Comparison of ENCODE assay signal across 31 cellular contexts in the genomic region with DNA sequence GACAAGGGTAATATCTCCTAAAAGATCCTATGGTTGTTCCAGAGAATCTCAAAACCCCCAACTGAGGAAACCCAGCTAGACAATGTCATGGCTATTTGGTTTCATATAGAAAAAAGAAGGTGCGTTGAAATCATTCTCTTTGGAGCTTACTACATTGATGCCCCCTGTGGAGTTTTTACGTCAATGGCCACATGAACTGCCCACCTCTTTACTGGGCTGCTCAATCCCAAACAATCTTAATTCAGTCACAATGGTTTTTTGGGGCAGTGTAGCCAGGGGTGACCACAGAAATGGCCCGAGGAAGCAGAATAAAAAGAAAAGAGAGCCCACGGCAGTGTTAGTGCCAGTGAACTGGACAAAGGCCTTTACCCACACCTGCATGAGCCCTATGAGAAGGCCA. TPM values are rescaled to one million over a fixed set of nuclear protein-coding genes. Genes with fewer than 3 reads are reported as not detected.
"Had no signal": no experiment of that assay in that cellular context is flagged by ENCODE, and none has a peak within 500 bp of the region (broad histone marks: within the 10 kb centered on the region; RNA-seq: fewer than 3 reads in every experiment).

No MANE protein-coding gene starts in this region.

- ATAC-seq: stimulated activated effector memory CD8-positive, alpha-beta T cell treated with anti-CD3 and anti-CD28 coated beads, Interleukin-12 subunit alpha, Interleukin-12 subunit beta, amount 100 ng/mL, for 72 hours; stimulated activated memory B cell treated with anti-CD40 and anti-IgM and Interleukin-4, amounts not matched to agents 10 μg/mL and 1 μg/mL and 100 μg/mL, for 72 hours; stimulated activated naive B cell treated with anti-CD40 and anti-IgM and Interleukin-4, amounts not matched to agents 10 μg/mL and 1 μg/mL and 100 μg/mL, for 72 hours; stimulated activated naive CD8-positive, alpha-beta T cell treated with anti-CD3 and anti-CD28 coated beads, Interleukin-15, amount 100 ng/mL, for 72 hours; stimulated activated naive CD8-positive, alpha-beta T cell treated with anti-CD3 and anti-CD28 coated beads, Interleukin-15, Interleukin-2, amounts not matched to agents 100 U/mL and 50 U/mL, for 24 hours; upper lobe of right lung had no signal

- DNase-seq: stimulated activated CD4-positive, alpha-beta T cell treated with anti-CD3 and anti-CD28 coated beads, Interleukin-2, amount 100 ng/mL, for 48 hours; stimulated activated CD4-positive, alpha-beta T cell treated with anti-CD3 and anti-CD28 coated beads, Interleukin-4, amount 100 ng/mL, for 1 hour; stimulated activated CD4-positive, alpha-beta T cell treated with anti-CD3 and anti-CD28 coated beads, Interleukin-4, amount 100 ng/mL, for 24 hours; stimulated activated CD4-positive, alpha-beta T cell treated with anti-CD3 and anti-CD28 coated beads, Interleukin-4, amount 100 ng/mL, for 4 hours; stimulated activated CD8-positive, alpha-beta memory T cell treated with anti-CD3 and anti-CD28 coated beads, Interleukin-4, amount 100 ng/mL, for 48 hours; stimulated activated naive B cell treated with anti-CD40 and anti-IgM and Interleukin-4, amounts not matched to agents 10 μg/mL and 1 μg/mL and 100 μg/mL, for 72 hours; stimulated activated naive CD4-positive, alpha-beta T cell; stimulated activated naive CD4-positive, alpha-beta T cell treated with Interleukin-2 at 50 U/mL for 16 hours; stimulated activated naive CD8-positive, alpha-beta T cell treated with anti-CD3 and anti-CD28 coated beads, Interleukin-15, amount 100 ng/mL, for 72 hours; stimulated activated naive CD8-positive, alpha-beta T cell treated with anti-CD3 and anti-CD28 coated beads, Interleukin-15, Interleukin-2, amounts not matched to agents 100 U/mL and 50 U/mL, for 24 hours; stomach; substantia nigra; testis; thyroid gland; tibial artery; transverse colon; trophoblast cell; upper lobe of right lung; uterus had no signal

- H3K4me3 ChIP-seq: stomach, suprapubic skin, testis, thoracic aorta, thyroid gland, tibial artery, tibial nerve, transverse colon, upper lobe of left lung, upper lobe of right lung, uterus, vagina had no signal

- H3K27me3 ChIP-seq: suprapubic skin, testis, thyroid gland, tibial nerve, transverse colon, upper lobe of left lung, upper lobe of right lung, uterus, vagina had no signal

- FAIRE-seq: urothelium cell line had no signal

- H3K4me1 ChIP-seq: suprapubic skin, testis, thyroid gland, tibial artery, upper lobe of right lung, uterus, vagina had no signal

- H3K9me3 ChIP-seq: stomach, suprapubic skin, testis, thoracic aorta, thyroid gland, tibial artery, tibial nerve, transverse colon, upper lobe of left lung, upper lobe of right lung, uterus, vagina had no signal

- H3K36me3 ChIP-seq: stomach, suprapubic skin, thoracic aorta, thyroid gland, tibial artery, tibial nerve, transverse colon, upper lobe of left lung, upper lobe of right lung, uterus, vagina had no signal

- H3K27ac ChIP-seq: stomach, suprapubic skin, testis, thoracic aorta, thyroid gland, tibial artery, tibial nerve, transverse colon, upper lobe of left lung, upper lobe of right lung, uterus, vagina had no signal

RNA-seq across cellular contexts. Expression of a gene that starts 19.1 kb away (rescaled TPM):
- total RNA-seq: stomach, subcutaneous adipose tissue, suprapubic skin, temporal lobe, testis, thoracic aorta, thyroid gland, tibial nerve, transverse colon, upper lobe of left lung, upper lobe of right lung, ureter, urinary bladder, uterus, vagina had no signal
- polyA plus RNA-seq: stomach had no signal

RNA-seq across cellular contexts. Expression of a gene that starts 26.8 kb away (rescaled TPM):
- total RNA-seq: temporal lobe, uterus had no signal
